ENCODE assay signal across 20 cellular contexts in the genomic region with DNA sequence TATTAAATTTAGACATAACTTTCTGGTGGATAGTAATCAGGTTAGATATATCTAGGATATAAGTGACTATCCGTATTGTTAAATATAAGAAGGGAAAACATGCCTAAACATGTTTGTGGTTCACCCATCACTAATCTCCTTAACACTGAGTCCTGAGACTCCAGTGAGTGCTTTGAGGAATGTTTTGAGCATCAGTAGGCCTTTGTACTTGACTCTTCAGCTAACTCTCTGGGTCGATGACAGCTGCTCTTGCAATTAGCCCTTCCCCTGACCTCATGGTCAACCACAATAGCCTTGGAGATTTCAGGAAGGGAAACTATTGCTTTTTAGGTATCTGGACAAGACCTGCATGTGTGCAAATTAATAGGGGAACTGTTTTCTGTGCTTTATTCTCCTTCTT.
DNase-seq lines count a peak whose midpoint lies in the region; ATAC-seq, FAIRE-seq and TF ChIP-seq lines count a peak whose summit lies in the region.
"Had no signal": no experiment of that assay in that cellular context is flagged by ENCODE, and none has a peak within 500 bp of the region (broad histone marks: within the 10 kb centered on the region; RNA-seq: fewer than 3 reads in every experiment).

No MANE protein-coding gene starts in this region.

- TF ChIP-seq CTCF in D721Med (IDR thresholded peaks at IDR 0.05; ENCODE audit: insufficient read depth, missing control alignments) (no peak), epithelial cell of esophagus (IDR thresholded peaks at IDR 0.05; ENCODE audit: insufficient read depth, low read depth, low read length, missing control alignments) (no peak)

- H3K4me3 Mint-ChIP-seq in activated naive CD8-positive, alpha-beta T cell treated with anti-CD3 and anti-CD28 coated beads, Interleukin-2, amount 50 U/mL, for 24 hours: no peak overlapping the region
- H3K4me3 Mint-ChIP-seq: activated naive CD4-positive, alpha-beta T cell treated with anti-CD3 and anti-CD28 coated beads, Interleukin-2, amount 50 U/mL, for 24 hours; naive thymus-derived CD4-positive, alpha-beta T cell; T-helper 2 cell treated with Interferon-gamma antibody and Interleukin-4, amounts not matched to agents 5 μg/mL and 100 μg/mL, for 36 hours had no signal

- no peaks in the 10 kb centered on the region for H3K9me3 Mint-ChIP-seq in activated naive CD8-positive, alpha-beta T cell treated with anti-CD3 and anti-CD28 coated beads, Interleukin-2, amount 50 U/mL, for 24 hours
- H3K9me3 Mint-ChIP-seq: activated naive CD4-positive, alpha-beta T cell treated with anti-CD3 and anti-CD28 coated beads, Interleukin-2, amount 50 U/mL, for 24 hours; T-helper 2 cell treated with Interferon-gamma antibody and Interleukin-4, amounts not matched to agents 5 μg/mL and 100 μg/mL, for 36 hours had no signal

- no peaks in the 10 kb centered on the region for H3K27me3 Mint-ChIP-seq in activated naive CD8-positive, alpha-beta T cell treated with anti-CD3 and anti-CD28 coated beads, Interleukin-2, amount 50 U/mL, for 24 hours

- peak; percentile 24 for DNase-seq in D721Med (ENCODE audit: insufficient read length, low spot score)
- peak; percentile 9 for DNase-seq in NCI-H226
- peak; percentile 83 for DNase-seq in epithelial cell of esophagus (ENCODE audit: low read depth)
- peak; percentile 3 for DNase-seq in kidney tubule cell (ENCODE audit: low spot score)
- DNase-seq in activated naive CD8-positive, alpha-beta T cell treated with anti-CD3 and anti-CD28 coated beads, Interleukin-2, amount 50 U/mL, for 24 hours: no peak
- no peak for DNase-seq in Kasumi-1 (lab: John Stamatoyannopoulos, UW)
- DNase-seq in amniotic stem cell (lab: John Stamatoyannopoulos, UW): no peak
- DNase-seq: activated CD4-positive, alpha-beta T cell treated with anti-CD3 and anti-CD28 coated beads for 48 hours; COR-L47; MG63; naive thymus-derived CD4-positive, alpha-beta T cell; NCI-H2081 treated with DMSO at 0.1 percent for 48 hours; SHP77; stimulated activated CD4-positive, alpha-beta T cell treated with anti-CD3 and anti-CD28 coated beads, Interleukin-4, amount 100 ng/mL, for 1 hour; tibial artery had no signal

- no peaks in the 10 kb centered on the region for H3K36me3 Mint-ChIP-seq in activated naive CD8-positive, alpha-beta T cell treated with anti-CD3 and anti-CD28 coated beads, Interleukin-2, amount 50 U/mL, for 24 hours (ENCODE audit: low read depth)
- H3K36me3 Mint-ChIP-seq: activated naive CD4-positive, alpha-beta T cell treated with anti-CD3 and anti-CD28 coated beads, Interleukin-2, amount 50 U/mL, for 24 hours; naive thymus-derived CD4-positive, alpha-beta T cell had no signal

- no peaks in the 10 kb centered on the region for H3K4me1 Mint-ChIP-seq in activated naive CD8-positive, alpha-beta T cell treated with anti-CD3 and anti-CD28 coated beads, Interleukin-2, amount 50 U/mL, for 24 hours
- H3K4me1 Mint-ChIP-seq: activated naive CD4-positive, alpha-beta T cell treated with anti-CD3 and anti-CD28 coated beads, Interleukin-2, amount 50 U/mL, for 24 hours; naive thymus-derived CD4-positive, alpha-beta T cell had no signal

- no peak for ATAC-seq in activated naive CD8-positive, alpha-beta T cell treated with anti-CD3 and anti-CD28 coated beads, Interleukin-2, amount 50 U/mL, for 24 hours
- no peak for ATAC-seq in HG02763 (IDR thresholded peaks at IDR 0.05; ENCODE audit: unreplicated experiment)
- ATAC-seq: left lobe of liver; naive thymus-derived CD4-positive, alpha-beta T cell had no signal

- no peak overlapping the region for H3K4me3 ChIP-seq in epithelial cell of esophagus (ENCODE audit: low read length)
- H3K4me3 ChIP-seq: MG63, tibial artery had no signal

- FAIRE-seq in D721Med (lab: Jason Lieb, UNC): peak; percentile 96
- FAIRE-seq: endometrium had no signal

- H3K27ac Mint-ChIP-seq in activated naive CD8-positive, alpha-beta T cell treated with anti-CD3 and anti-CD28 coated beads, Interleukin-2, amount 50 U/mL, for 24 hours: no peak overlapping the region
- H3K27ac Mint-ChIP-seq: activated naive CD4-positive, alpha-beta T cell treated with anti-CD3 and anti-CD28 coated beads, Interleukin-2, amount 50 U/mL, for 24 hours; naive thymus-derived CD4-positive, alpha-beta T cell; T-helper 2 cell treated with Interferon-gamma antibody and Interleukin-4, amounts not matched to agents 5 μg/mL and 100 μg/mL, for 36 hours had no signal

Comparison
In these comparisons a context has a peak if more than half of its experiments do, and no peak if none do; other contexts are left out.
1. DNase-seq: peak in D721Med (single experiment), NCI-H226 (single experiment), epithelial cell of esophagus (single experiment) and kidney tubule cell (single experiment); none in activated naive CD8-positive, alpha-beta T cell treated with anti-CD3 and anti-CD28 coated beads, Interleukin-2, amount 50 U/mL, for 24 hours (single experiment), Kasumi-1 (0 of 2) and amniotic stem cell (single experiment).